In the genomic region with DNA sequence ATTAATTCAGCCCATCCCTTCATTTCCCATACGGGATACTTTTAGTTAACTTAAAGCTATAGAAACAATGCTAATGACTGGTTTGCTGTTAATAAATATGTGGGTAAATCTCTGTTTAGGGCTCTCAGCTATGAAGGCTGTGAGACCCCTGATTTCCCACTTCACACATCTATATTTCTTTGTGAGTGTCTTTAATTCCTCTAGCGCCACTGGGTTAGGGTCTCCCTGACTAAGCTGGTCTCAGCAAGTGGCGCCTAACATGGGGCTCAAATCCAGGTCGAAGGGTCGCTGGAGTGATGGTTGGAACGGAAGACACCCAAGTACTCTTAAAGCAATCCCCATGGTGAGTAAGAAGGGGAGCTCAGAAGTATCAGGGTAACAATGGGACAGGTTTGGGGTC, we compare ENCODE assay signal across 16 cellular contexts. TPM values are rescaled to one million over a fixed set of nuclear protein-coding genes. Genes with fewer than 3 reads are reported as not detected.
"Had no signal": no experiment of that assay in that cellular context is flagged by ENCODE, and none has a peak within 500 bp of the region (broad histone marks: within the 10 kb centered on the region; RNA-seq: fewer than 3 reads in every experiment).

No MANE protein-coding gene starts in this region.

- H3K4me1 Mint-ChIP-seq: activated T-helper 17 cell treated with anti-CD3 and anti-CD28 coated beads, Interleukin-2, amount 50 U/mL, for 72 hours; naive B cell had no signal

- DNase-seq: activated CD4-positive, alpha-beta T cell treated with anti-CD3 and anti-CD28 coated beads, Interleukin-2, amount 50 U/mL, for 1 hour; activated naive CD4-positive, alpha-beta T cell treated with anti-CD3 and anti-CD28 coated beads for 36 hours; activated T-cell treated with anti-CD3 and anti-CD28 coated beads for 4 hours; adrenal gland; brain microvascular endothelial cell; cerebellar nuclear complex; lower lobe of right lung; naive B cell; stimulated activated CD4-positive, alpha-beta T cell treated with anti-CD3 and anti-CD28 coated beads, Interleukin-4, amount 100 ng/mL, for 4 hours; SW 1271 had no signal

- H3K4me3 Mint-ChIP-seq: activated naive CD4-positive, alpha-beta T cell treated with anti-CD3 and anti-CD28 coated beads for 36 hours; activated T-helper 17 cell treated with anti-CD3 and anti-CD28 coated beads, Interleukin-2, amount 50 U/mL, for 72 hours; naive B cell had no signal

- H3K27ac Mint-ChIP-seq: activated naive CD4-positive, alpha-beta T cell treated with anti-CD3 and anti-CD28 coated beads for 36 hours; activated T-helper 17 cell treated with anti-CD3 and anti-CD28 coated beads, Interleukin-2, amount 50 U/mL, for 72 hours; naive B cell had no signal

- H3K27me3 Mint-ChIP-seq: activated T-helper 17 cell treated with anti-CD3 and anti-CD28 coated beads, Interleukin-2, amount 50 U/mL, for 72 hours; naive B cell had no signal

- ATAC-seq: activated T-helper 17 cell treated with anti-CD3 and anti-CD28 coated beads, Interleukin-2, amount 50 U/mL, for 72 hours; gastroesophageal sphincter; lower lobe of right lung had no signal

RNA-seq across cellular contexts. Expression of gene OOSP1, which starts 14.4 kb away (rescaled TPM):
- total RNA-seq: activated CD8-positive, alpha-beta memory T cell treated with anti-CD3 and anti-CD28 coated beads for 36 hours; activated naive CD4-positive, alpha-beta T cell treated with anti-CD3 and anti-CD28 coated beads for 36 hours; activated T-helper 17 cell treated with anti-CD3 and anti-CD28 coated beads, Interleukin-2, amount 50 U/mL, for 72 hours; adrenal gland; endothelial cell of umbilical vein; gastroesophageal sphincter; hepatocyte; lower lobe of right lung had no signal

RNA-seq across cellular contexts. Expression of gene OOSP4A, which starts 40.0 kb away (rescaled TPM):
- total RNA-seq: activated CD8-positive, alpha-beta memory T cell treated with anti-CD3 and anti-CD28 coated beads for 36 hours; activated naive CD4-positive, alpha-beta T cell treated with anti-CD3 and anti-CD28 coated beads for 36 hours; activated T-helper 17 cell treated with anti-CD3 and anti-CD28 coated beads, Interleukin-2, amount 50 U/mL, for 72 hours; adrenal gland; endothelial cell of umbilical vein; gastroesophageal sphincter; hepatocyte; lower lobe of right lung; renal cortical epithelial cell had no signal

RNA-seq across cellular contexts. Expression of gene OOSP3, which starts 45.2 kb away (rescaled TPM):
- total RNA-seq: activated CD8-positive, alpha-beta memory T cell treated with anti-CD3 and anti-CD28 coated beads for 36 hours; activated naive CD4-positive, alpha-beta T cell treated with anti-CD3 and anti-CD28 coated beads for 36 hours; activated T-helper 17 cell treated with anti-CD3 and anti-CD28 coated beads, Interleukin-2, amount 50 U/mL, for 72 hours; adrenal gland; endothelial cell of umbilical vein; gastroesophageal sphincter; hepatocyte; lower lobe of right lung; renal cortical epithelial cell had no signal

RNA-seq across cellular contexts. Expression of gene TCN1, which starts 57.5 kb away (rescaled TPM):
- total RNA-seq: activated CD8-positive, alpha-beta memory T cell treated with anti-CD3 and anti-CD28 coated beads for 36 hours; activated naive CD4-positive, alpha-beta T cell treated with anti-CD3 and anti-CD28 coated beads for 36 hours; activated T-helper 17 cell treated with anti-CD3 and anti-CD28 coated beads, Interleukin-2, amount 50 U/mL, for 72 hours; endothelial cell of umbilical vein had no signal
